In the genomic region with DNA sequence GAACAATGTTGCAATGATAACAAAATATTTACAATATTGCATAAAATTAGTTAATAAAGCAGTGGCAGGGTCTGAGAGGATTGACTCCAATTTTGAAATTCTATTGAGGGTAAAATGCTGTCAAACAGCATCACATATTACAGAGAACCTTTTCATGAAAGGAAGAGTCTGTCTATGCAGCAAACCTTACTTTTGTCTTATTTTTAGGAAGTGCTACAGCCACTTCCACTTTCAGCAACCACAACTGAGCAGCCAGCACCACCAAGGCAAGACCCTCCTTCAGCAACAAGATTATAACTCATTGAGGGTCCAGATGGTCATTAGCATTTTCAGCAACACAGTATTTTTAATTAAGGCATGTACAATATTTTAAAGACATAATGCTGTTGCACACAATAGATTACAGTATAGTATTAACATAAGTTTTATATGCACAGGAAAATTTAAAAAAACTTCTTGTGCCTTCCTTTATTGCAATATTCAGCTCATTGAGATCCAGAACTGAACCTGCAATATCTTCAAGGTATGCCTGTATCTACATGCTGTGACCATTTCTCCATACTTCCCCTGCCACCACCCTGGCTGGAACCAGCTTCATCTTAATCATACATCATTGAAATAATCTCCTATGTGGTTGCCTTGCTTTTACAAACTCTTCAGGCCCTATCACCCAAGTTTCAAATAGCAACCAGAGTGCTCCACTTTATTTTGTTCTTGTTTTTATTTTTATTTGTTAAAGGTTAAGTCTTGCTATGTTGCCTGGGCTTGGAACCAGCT, we compare ENCODE assay signal across 19 cellular contexts.
A peak's percentile ranks its signal among the peaks of the same experiment; 100 is the strongest.
DNase-seq lines count a peak whose midpoint lies in the region; ATAC-seq, FAIRE-seq and TF ChIP-seq lines count a peak whose summit lies in the region.
"Had no signal": no experiment of that assay in that cellular context is flagged by ENCODE, and none has a peak within 500 bp of the region (broad histone marks: within the 10 kb centered on the region; RNA-seq: fewer than 3 reads in every experiment).

No MANE protein-coding gene starts in this region.

- H3K9ac ChIP-seq in astrocyte (ENCODE audit: low read length) = no peak overlapping the region
- H3K9ac ChIP-seq: BLaER1 had no signal

- H3K4me3 Mint-ChIP-seq in HFFc6 (no peak overlapping the region), astrocyte (ENCODE audit: unreplicated experiment) (no peak overlapping the region)
- H3K4me3 Mint-ChIP-seq: CD4-positive, alpha-beta T cell had no signal

- H3K9me3 Mint-ChIP-seq in HFFc6 = no peaks in the 10 kb centered on the region
- H3K9me3 Mint-ChIP-seq in astrocyte (ENCODE audit: unreplicated experiment) = no peaks in the 10 kb centered on the region

- peaks cover 15% of the 10 kb centered on the region for H3K36me3 Mint-ChIP-seq in HFFc6 (ENCODE audit: low read depth)
- no peaks in the 10 kb centered on the region for H3K36me3 Mint-ChIP-seq in astrocyte (ENCODE audit: low read depth, unreplicated experiment)

- FAIRE-seq in astrocyte (lab: Jason Lieb, UNC) = no peak

- H3K4me1 Mint-ChIP-seq in HFFc6 (ENCODE audit: low read depth) = peaks cover 86% of the 10 kb centered on the region
- H3K4me1 Mint-ChIP-seq in astrocyte (ENCODE audit: low read depth, unreplicated experiment) = peaks cover 31% of the 10 kb centered on the region

- H3K27ac Mint-ChIP-seq in HFFc6 (peak overlapping the region; percentile 71), astrocyte (ENCODE audit: unreplicated experiment) (peak overlapping the region; percentile 23)
- H3K27ac Mint-ChIP-seq: CD4-positive, alpha-beta T cell had no signal

- H3K4me3 ChIP-seq in ACC112 (ENCODE audit: low read depth, low read length) = no peak overlapping the region
- H3K4me3 ChIP-seq in astrocyte (ENCODE audit: insufficient read depth, low read depth, low read length) = no peak overlapping the region
- H3K4me3 ChIP-seq: BLaER1, Peyer's patch, SJCRH30 had no signal

- no peak overlapping the region for H3K4me2 ChIP-seq in astrocyte (ENCODE audit: low read length)
- H3K4me2 ChIP-seq: BLaER1 had no signal

- no peaks in the 10 kb centered on the region for H3K27me3 ChIP-seq in ACC112 (ENCODE audit: insufficient read depth, low read length)
- no peaks in the 10 kb centered on the region for H3K27me3 ChIP-seq in astrocyte (ENCODE audit: insufficient read depth, low read length)
- H3K27me3 ChIP-seq: BLaER1, Peyer's patch, SJCRH30 had no signal

- H3K27ac ChIP-seq in ACC112 (ENCODE audit: low read depth, low read length) (peak overlapping the region; percentile 54), astrocyte (ENCODE audit: low read depth, low read length) (peak overlapping the region; percentile 50), epithelial cell of prostate (peak overlapping the region; percentile 7)
- H3K27ac ChIP-seq: BLaER1, Peyer's patch, SJCRH30 had no signal

- H3K27me3 Mint-ChIP-seq in HFFc6 (ENCODE audit: insufficient read depth) (no peaks in the 10 kb centered on the region), astrocyte (ENCODE audit: low read depth, unreplicated experiment) (no peaks in the 10 kb centered on the region)
- H3K27me3 Mint-ChIP-seq: CD4-positive, alpha-beta T cell had no signal

- H4K20me1 ChIP-seq in astrocyte (ENCODE audit: insufficient read depth, low read length) = no peaks in the 10 kb centered on the region
- H4K20me1 ChIP-seq: BLaER1 had no signal

- DNase-seq in HFFc6 (no peak), astrocyte (ENCODE audit: low read depth) (no peak), epithelial cell of prostate (ENCODE audit: low read depth, low spot score) (no peak)
- DNase-seq in central memory CD4-positive, alpha-beta T cell = no peak
- DNase-seq: CD4-positive, alpha-beta T cell; COR-L47; DMS 273 treated with DMSO at 0.1 percent for 48 hours; DMS79 treated with DMSO at 0.1 percent for 48 hours; NCI-H1105 treated with DMSO at 0.1 percent for 48 hours; NCI-H2029 treated with DMSO at 0.1 percent for 48 hours; NCI-H2171; NCI-H345; NCI-H82; Peyer's patch; SJCRH30 had no signal

- H3K36me3 ChIP-seq in ACC112 (ENCODE audit: insufficient read depth, low read length) (no peaks in the 10 kb centered on the region), astrocyte (ENCODE audit: insufficient read depth, low read length) (no peaks in the 10 kb centered on the region)
- H3K36me3 ChIP-seq: BLaER1, Peyer's patch, SJCRH30 had no signal

- H2AFZ ChIP-seq in ACC112 (ENCODE audit: low read length, unreplicated experiment) = no peak overlapping the region
- no peak overlapping the region for H2AFZ ChIP-seq in astrocyte (ENCODE audit: low read depth, low read length)

- H3K9me3 ChIP-seq in astrocyte (ENCODE audit: insufficient read depth, low read depth, low read length) = no peaks in the 10 kb centered on the region
- H3K9me3 ChIP-seq: BLaER1, Peyer's patch, SJCRH30 had no signal

- no peaks in the 10 kb centered on the region for H3K79me2 ChIP-seq in ACC112 (ENCODE audit: control insufficient read depth, insufficient read depth, low read length, unreplicated experiment)
- no peaks in the 10 kb centered on the region for H3K79me2 ChIP-seq in astrocyte (ENCODE audit: insufficient read depth, low read length)

- ATAC-seq in GM21526 (IDR thresholded peaks at IDR 0.05; ENCODE audit: low FRiP score, unreplicated experiment) (no peak), GM21737 (IDR thresholded peaks at IDR 0.05; ENCODE audit: unreplicated experiment) (no peak)

- peaks cover 35% of the 10 kb centered on the region for H3K4me1 ChIP-seq in ACC112 (ENCODE audit: control insufficient read depth, insufficient read depth, low read length, unreplicated experiment)
- peaks cover 34% of the 10 kb centered on the region for H3K4me1 ChIP-seq in astrocyte (ENCODE audit: insufficient read depth, low read length)
- H3K4me1 ChIP-seq: BLaER1, Peyer's patch, SJCRH30 had no signal

- no peak for TF ChIP-seq CTCF in HFFc6 (IDR thresholded peaks at IDR 0.05)
- TF ChIP-seq CTCF in astrocyte (IDR thresholded peaks at IDR 0.05; ENCODE audit: insufficient read depth, low read depth, low read length) = no peak
